ENCODE assay signal across 1 cellular context in the genomic region with DNA sequence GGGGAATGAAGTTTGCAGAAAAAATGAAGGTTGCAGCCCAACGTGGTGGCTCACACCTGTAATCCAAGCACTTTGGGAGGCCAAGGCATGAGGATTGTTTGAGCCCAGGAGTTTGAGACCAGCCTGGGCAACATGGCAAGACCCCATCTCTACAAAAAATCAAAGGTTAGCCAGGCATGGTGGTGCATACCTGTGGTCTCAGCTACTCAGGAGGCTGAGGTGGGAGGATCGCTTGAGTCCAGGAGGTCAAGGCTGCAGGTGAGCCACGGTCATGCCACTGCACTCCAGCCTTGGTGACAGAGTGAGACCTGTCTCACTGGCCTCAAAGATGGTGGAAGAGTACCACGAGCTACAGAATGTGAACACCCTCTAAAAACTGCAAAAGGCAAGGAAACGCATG. TPM values are rescaled to one million over a fixed set of nuclear protein-coding genes. Genes with fewer than 3 reads are reported as not detected.
"Had no signal": no experiment of that assay in that cellular context is flagged by ENCODE, and none has a peak within 500 bp of the region (broad histone marks: within the 10 kb centered on the region; RNA-seq: fewer than 3 reads in every experiment).

No MANE protein-coding gene starts in this region.

RNA-seq across cellular contexts. Expression of gene CPN1, which starts 5.0 kb away (rescaled TPM):
- total RNA-seq: G401 had no signal
